Comparison of ENCODE assay signal across 1 cellular context in genomic region chr3:157354722-157355121, GRCh38.
TF ChIP-seq lines count a peak whose summit lies in the region.

No MANE protein-coding gene starts in this region.

TF ChIP-seq in IMR-90, 13 proteins besides CTCF, POLR2A, EP300 and RAD21 (continued from another document):
- TF ChIP-seq, protein P1, sequence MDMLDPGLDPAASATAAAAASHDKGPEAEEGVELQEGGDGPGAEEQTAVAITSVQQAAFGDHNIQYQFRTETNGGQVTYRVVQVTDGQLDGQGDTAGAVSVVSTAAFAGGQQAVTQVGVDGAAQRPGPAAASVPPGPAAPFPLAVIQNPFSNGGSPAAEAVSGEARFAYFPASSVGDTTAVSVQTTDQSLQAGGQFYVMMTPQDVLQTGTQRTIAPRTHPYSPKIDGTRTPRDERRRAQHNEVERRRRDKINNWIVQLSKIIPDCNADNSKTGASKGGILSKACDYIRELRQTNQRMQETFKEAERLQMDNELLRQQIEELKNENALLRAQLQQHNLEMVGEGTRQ (IDR thresholded peaks at IDR 0.05; ENCODE audit: low read depth, low read length), result no peak
- TF ChIP-seq CEBPB (IDR thresholded peaks at IDR 0.05; ENCODE audit: low read depth, low read length), result no peak
- TF ChIP-seq SMC3 (IDR thresholded peaks at IDR 0.05; ENCODE audit: low read depth, low read length), result no peak
- TF ChIP-seq BHLHE40 (IDR thresholded peaks at IDR 0.05; ENCODE audit: low read depth, low read length), result no peak
TF ChIP-seq in IMR-90: peak in this region for 0.
